In genomic region chr1:213415686-213416380, GRCh38 we compare ENCODE assay signal across 19 cellular contexts.
A peak's percentile ranks its signal among the peaks of the same experiment; 100 is the strongest.
DNase-seq lines count a peak whose midpoint lies in the region; ATAC-seq, FAIRE-seq and TF ChIP-seq lines count a peak whose summit lies in the region.
"Had no signal": no experiment of that assay in that cellular context is flagged by ENCODE, and none has a peak within 500 bp of the region (broad histone marks: within the 10 kb centered on the region; RNA-seq: fewer than 3 reads in every experiment).

No MANE protein-coding gene starts in this region.

- FAIRE-seq in astrocyte (lab: Jason Lieb, UNC), result no peak
- FAIRE-seq: GM19239 had no signal

- H3K27me3 Mint-ChIP-seq in astrocyte (ENCODE audit: low read depth, unreplicated experiment), result peaks cover 34% of the 10 kb centered on the region
- peaks cover 4% of the 10 kb centered on the region for H3K27me3 Mint-ChIP-seq in type B pancreatic cell
- H3K27me3 Mint-ChIP-seq in activated CD4-positive, alpha-beta T cell treated with anti-CD3 and anti-CD28 coated beads, Interleukin-2, amount 10 ng/mL, durations not matched to agents 7 days and 5 days, result no peaks in the 10 kb centered on the region

- H3K4ac ChIP-seq in mesenchymal stem cell (ENCODE audit: low read depth in 1 of 2, low read length in 2 of 2), result no peak overlapping the region

- H3K4me3 Mint-ChIP-seq in astrocyte (ENCODE audit: unreplicated experiment) (no peak overlapping the region), type B pancreatic cell (no peak overlapping the region)
- no peak overlapping the region for H3K4me3 Mint-ChIP-seq in activated CD4-positive, alpha-beta T cell treated with anti-CD3 and anti-CD28 coated beads, Interleukin-2, amount 10 ng/mL, durations not matched to agents 7 days and 5 days
- H3K4me3 Mint-ChIP-seq: CD4-positive, alpha-beta T cell; H9 had no signal

- no peaks in the 10 kb centered on the region for H3K79me2 ChIP-seq in astrocyte (ENCODE audit: insufficient read depth, low read length)

- 74% methylated on average over 10 of the region's 10 CpGs for WGBS in esophagus muscularis mucosa
- WGBS in mesenchymal stem cell, result 71% methylated on average over 10 of the region's 10 CpGs

- CTCF ChIA-PET in activated CD4-positive, alpha-beta T cell treated with anti-CD3 and anti-CD28 coated beads, Interleukin-2, amount 10 ng/mL, durations not matched to agents 7 days and 5 days (lab: Charles Lee), result interaction anchor here (0.5 kb wide), 1 partner anchor 8 kb away, joined by 3 read pairs; no protein-coding TSS in a partner anchor

- H3K36me3 Mint-ChIP-seq in astrocyte (ENCODE audit: low read depth, unreplicated experiment), result peaks cover under 1% of the 10 kb centered on the region
- H3K36me3 Mint-ChIP-seq in type B pancreatic cell, result no peaks in the 10 kb centered on the region
- no peaks in the 10 kb centered on the region for H3K36me3 Mint-ChIP-seq in activated CD4-positive, alpha-beta T cell treated with anti-CD3 and anti-CD28 coated beads, Interleukin-2, amount 10 ng/mL, durations not matched to agents 7 days and 5 days (ENCODE audit: low read depth)

- no peak for DNase-seq in astrocyte (ENCODE audit: low read depth)
- peak; percentile 90 for DNase-seq in esophagus muscularis mucosa (ENCODE audit: extremely low spot score)
- no peak for DNase-seq in mesenchymal stem cell
- DNase-seq in type B pancreatic cell (ENCODE audit: extremely low spot score, unreplicated experiment), result no peak
- DNase-seq in dermis blood vessel endothelial cell, result no peak
- DNase-seq in activated CD4-positive, alpha-beta T cell treated with anti-CD3 and anti-CD28 coated beads, Interleukin-2, amount 10 ng/mL, durations not matched to agents 7 days and 5 days, result no peak
- DNase-seq: BE2C; Calu3; CD4-positive, alpha-beta T cell; DMS53; H9; NCI-H1417; NCI-H1930; NCI-H2171; NCI-H446 treated with DMSO at 0.1 percent for 48 hours; NK-92 treated with Interleukin-12 subunit alpha and Interleukin-12 subunit beta, amount 100 ng/mL, for 24 hours had no signal

- no peak overlapping the region for H2BK12ac ChIP-seq in mesenchymal stem cell (ENCODE audit: low read length in 2 of 2)

- H2AFZ ChIP-seq in astrocyte (ENCODE audit: low read depth, low read length), result no peak overlapping the region
- H2AFZ ChIP-seq in mesenchymal stem cell (ENCODE audit: low read depth, low read length), result no peak overlapping the region

- H3K9me3 Mint-ChIP-seq in astrocyte (ENCODE audit: unreplicated experiment) (peaks cover 9% of the 10 kb centered on the region), type B pancreatic cell (no peaks in the 10 kb centered on the region)
- H3K9me3 Mint-ChIP-seq in activated CD4-positive, alpha-beta T cell treated with anti-CD3 and anti-CD28 coated beads, Interleukin-2, amount 10 ng/mL, durations not matched to agents 7 days and 5 days, result no peaks in the 10 kb centered on the region
- H3K9me3 Mint-ChIP-seq: CD4-positive, alpha-beta T cell had no signal

- H3K18ac ChIP-seq in mesenchymal stem cell (ENCODE audit: low read depth in 1 of 2, low read length in 2 of 2), result no peak overlapping the region

- no peak for TF ChIP-seq EP300 in esophagus muscularis mucosa (IDR thresholded peaks at IDR 0.05)

- no peak overlapping the region for H3K9ac ChIP-seq in astrocyte (ENCODE audit: low read length)
- no peak overlapping the region for H3K9ac ChIP-seq in mesenchymal stem cell (ENCODE audit: low read length)

- H3K4me1 Mint-ChIP-seq in astrocyte (ENCODE audit: low read depth, unreplicated experiment) (peaks cover 7% of the 10 kb centered on the region), type B pancreatic cell (ENCODE audit: unreplicated experiment) (peaks cover 8% of the 10 kb centered on the region)
- no peaks in the 10 kb centered on the region for H3K4me1 Mint-ChIP-seq in activated CD4-positive, alpha-beta T cell treated with anti-CD3 and anti-CD28 coated beads, Interleukin-2, amount 10 ng/mL, durations not matched to agents 7 days and 5 days

- H3K9me3 ChIP-seq in astrocyte (ENCODE audit: insufficient read depth, low read depth, low read length) (no peaks in the 10 kb centered on the region), esophagus muscularis mucosa (no peaks in the 10 kb centered on the region), mesenchymal stem cell (ENCODE audit: control insufficient read depth, low read length) (no peaks in the 10 kb centered on the region)
- H3K9me3 ChIP-seq: BE2C had no signal

- no peaks in the 10 kb centered on the region for H3K4me1 ChIP-seq in astrocyte (ENCODE audit: insufficient read depth, low read length)
- H3K4me1 ChIP-seq in esophagus muscularis mucosa, result no peaks in the 10 kb centered on the region
- peaks cover 21% of the 10 kb centered on the region for H3K4me1 ChIP-seq in mesenchymal stem cell (ENCODE audit: control insufficient read depth, insufficient read depth, low read depth, low read length)
- H3K4me1 ChIP-seq: BE2C had no signal

- no peak overlapping the region for H3K23ac ChIP-seq in mesenchymal stem cell (ENCODE audit: low read length in 2 of 2)

- POLR2A ChIA-PET in activated CD4-positive, alpha-beta T cell treated with anti-CD3 and anti-CD28 coated beads, Interleukin-2, amount 10 ng/mL, durations not matched to agents 7 days and 5 days (lab: Charles Lee), result no interaction called here

- H3K27ac Mint-ChIP-seq in astrocyte (ENCODE audit: unreplicated experiment), result peak overlapping the region; percentile 34
- peak overlapping the region; percentile 5 for H3K27ac Mint-ChIP-seq in type B pancreatic cell
- H3K27ac Mint-ChIP-seq in activated CD4-positive, alpha-beta T cell treated with anti-CD3 and anti-CD28 coated beads, Interleukin-2, amount 10 ng/mL, durations not matched to agents 7 days and 5 days, result no peak overlapping the region
- H3K27ac Mint-ChIP-seq: CD4-positive, alpha-beta T cell had no signal

- no peak overlapping the region for H2BK120ac ChIP-seq in mesenchymal stem cell (ENCODE audit: low read depth, low read length)

- H2BK5ac ChIP-seq in mesenchymal stem cell (ENCODE audit: low read depth, low read length, poor library complexity, severe bottlenecking), result peak overlapping the region; percentile 49

- H3K27ac ChIP-seq in astrocyte (ENCODE audit: low read depth, low read length), result no peak overlapping the region
- H3K27ac ChIP-seq in esophagus muscularis mucosa (replicated peaks in 1 of 4), result no peak overlapping the region
- H3K27ac ChIP-seq in mesenchymal stem cell (ENCODE audit: low read length, poor library complexity, severe bottlenecking), result peak overlapping the region; percentile 89
- H3K27ac ChIP-seq: RWPE1 had no signal

- no peak overlapping the region for H4K91ac ChIP-seq in mesenchymal stem cell (ENCODE audit: low read length)

- peak overlapping the region; percentile 97 for H2AK5ac ChIP-seq in mesenchymal stem cell (ENCODE audit: low read length, severe bottlenecking)

- TF ChIP-seq POLR2A in esophagus muscularis mucosa (IDR thresholded peaks at IDR 0.05; ENCODE audit: low read depth), result no peak

- H3K36me3 ChIP-seq in astrocyte (ENCODE audit: insufficient read depth, low read length) (no peaks in the 10 kb centered on the region), esophagus muscularis mucosa (no peaks in the 10 kb centered on the region), mesenchymal stem cell (ENCODE audit: control insufficient read depth in 1 of 2, insufficient read depth in 2 of 2, low read depth in 1 of 2, low read length in 2 of 2) (no peaks in the 10 kb centered on the region)
- H3K36me3 ChIP-seq: BE2C had no signal

- no peak overlapping the region for H3K4me2 ChIP-seq in astrocyte (ENCODE audit: low read length)
- no peak overlapping the region for H3K4me2 ChIP-seq in mesenchymal stem cell (ENCODE audit: low read length, poor library complexity, severe bottlenecking)

- no peaks in the 10 kb centered on the region for H3K79me1 ChIP-seq in mesenchymal stem cell (replicated peaks; ENCODE audit: low read length, poor library complexity, severe bottlenecking)

- no peaks in the 10 kb centered on the region for H4K20me1 ChIP-seq in astrocyte (ENCODE audit: insufficient read depth, low read length)

- H3K14ac ChIP-seq in mesenchymal stem cell (ENCODE audit: low read length in 2 of 2), result no peak overlapping the region

- H3K27me3 ChIP-seq in astrocyte (ENCODE audit: insufficient read depth, low read length) (no peaks in the 10 kb centered on the region), esophagus muscularis mucosa (no peaks in the 10 kb centered on the region), mesenchymal stem cell (ENCODE audit: control insufficient read depth in 1 of 2, insufficient read depth in 1 of 2, low read length in 2 of 2) (peaks cover 0 to 11% of the 10 kb centered on the region in 2 experiments)
- H3K27me3 ChIP-seq: BE2C had no signal

- H4K8ac ChIP-seq in mesenchymal stem cell (ENCODE audit: low read length), result no peak overlapping the region

- no peak overlapping the region for H2BK15ac ChIP-seq in mesenchymal stem cell (ENCODE audit: low read depth, poor library complexity, severe bottlenecking)

- ATAC-seq in HG03354 (IDR thresholded peaks at IDR 0.05; ENCODE audit: poor library complexity, severe bottlenecking, unreplicated experiment), result no peak

- no peak for TF ChIP-seq CTCF in astrocyte (IDR thresholded peaks at IDR 0.05; ENCODE audit: insufficient read depth, low read depth, low read length)
- TF ChIP-seq CTCF in esophagus muscularis mucosa (IDR thresholded peaks at IDR 0.05), result no peak
- TF ChIP-seq CTCF in type B pancreatic cell (conservative IDR thresholded peaks at IDR 0.05), result no peak

- H3K4me3 ChIP-seq in astrocyte (ENCODE audit: insufficient read depth, low read depth, low read length) (no peak overlapping the region), esophagus muscularis mucosa (no peak overlapping the region), mesenchymal stem cell (ENCODE audit: insufficient read depth in 1 of 2, low read depth in 1 of 2, low read length in 2 of 2) (no peak overlapping the region)

- intact Hi-C loops in esophagus muscularis mucosa (cut with DNase I), result no loop called here
